In the genomic region with DNA sequence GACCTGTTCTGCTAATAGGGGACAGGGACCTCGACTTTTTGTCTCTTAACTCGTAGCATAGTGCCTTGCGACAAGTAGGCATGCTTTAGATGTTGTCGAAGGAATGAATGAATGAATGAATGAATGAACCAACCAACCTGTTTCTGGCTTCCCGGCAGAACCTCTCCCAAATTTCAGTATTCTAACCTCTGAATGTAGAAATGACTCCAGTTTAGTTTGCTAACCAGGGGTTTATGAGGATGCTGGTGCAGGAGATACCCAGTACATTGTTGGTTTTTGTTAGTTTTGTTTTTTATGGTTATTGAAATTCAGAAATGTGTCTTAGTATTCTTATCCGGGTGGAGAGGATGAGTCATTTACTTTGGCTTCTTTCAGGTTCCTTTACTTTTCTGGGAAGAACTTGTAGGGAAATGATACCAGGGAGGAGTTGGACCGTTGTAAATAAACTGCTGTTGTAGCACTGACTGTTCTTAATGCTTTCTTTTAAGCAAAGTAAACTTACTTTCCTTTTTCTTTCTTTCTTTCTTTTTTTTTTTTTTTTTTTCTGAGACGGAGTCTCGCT, we compare ENCODE assay signal across 8 cellular contexts. TPM values are rescaled to one million over a fixed set of nuclear protein-coding genes. Genes with fewer than 3 reads are reported as not detected.
DNase-seq lines count a peak whose midpoint lies in the region; ATAC-seq and TF ChIP-seq lines count a peak whose summit lies in the region.

No MANE protein-coding gene starts in this region.

- H2AFZ ChIP-seq in mammary epithelial cell (ENCODE audit: low read depth, low read length), result peak overlapping the region; percentile 91

- WGBS in mammary epithelial cell (ENCODE audit: low coverage, missing lambda C conversion rate), result 29% methylated on average over 7 of the region's 9 CpGs

- in situ Hi-C loops in mammary epithelial cell (cut with MboI; ENCODE audit: low sequenced_read_pairs in 2 of 2), result no loop called here

- no peak for DNase-seq in AG10803 (ENCODE audit: low read depth)
- DNase-seq in mammary epithelial cell, result peak; percentile 19
- DNase-seq in ecto neural progenitor cell (ENCODE audit: low spot score), result no peak
- DNase-seq in SKM-1 (lab: John Stamatoyannopoulos, UW; ENCODE audit: unreplicated experiment), result no peak
- no peak for DNase-seq in iPS-NIHi11 (ENCODE audit: low spot score)

- no TSS peak for BruUV-seq in mammary epithelial cell (replicated peaks; lab: Mats Ljungman, UMichigan)

- peak overlapping the region; percentile 93 for H3K4me3 ChIP-seq in AG10803 (ENCODE audit: low read length)
- H3K4me3 ChIP-seq in HUES48 (ENCODE audit: low read depth, low read length), result peak overlapping the region; percentile 80
- peak overlapping the region; percentile 67 to 84 (median 73) for H3K4me3 ChIP-seq in mammary epithelial cell (replicated peaks in 1 of 3; ENCODE audit: insufficient read depth in 1 of 3, low read depth in 2 of 3, low read length in 3 of 3)
- H3K4me3 ChIP-seq in mucosa of stomach (ENCODE audit: low read length), result peak overlapping the region; percentile 91

- CTCF ChIA-PET in mammary epithelial cell (lab: Charles Lee; ENCODE audit: low non-redundant PET), result no interaction called here

- peak overlapping the region; percentile 89 for H3K4me2 ChIP-seq in mammary epithelial cell (ENCODE audit: insufficient read depth, low read depth, low read length)

- peaks cover 22% of the 10 kb centered on the region for H3K79me2 ChIP-seq in mammary epithelial cell (ENCODE audit: insufficient read depth, low read length)

- no peak for TF ChIP-seq CTCF in AG10803 (conservative IDR thresholded peaks at IDR 0.05; ENCODE audit: low read length)
- no peak for TF ChIP-seq CTCF in mammary epithelial cell (conservative IDR thresholded peaks at IDR 0.05 in 1 of 2, IDR thresholded peaks at IDR 0.05 in 1 of 2; ENCODE audit: extremely low read depth in 1 of 2, insufficient read depth in 1 of 2, low read depth in 1 of 2, low read length in 2 of 2)

- no peaks in the 10 kb centered on the region for H4K20me1 ChIP-seq in mammary epithelial cell (ENCODE audit: insufficient read depth, low read length)

- dilution Hi-C loops in mammary epithelial cell (cut with HindIII; ENCODE audit: low sequenced_read_pairs), result no loop called here

- ATAC-seq in HG03432 (IDR thresholded peaks at IDR 0.05; ENCODE audit: unreplicated experiment), result no peak

- no peaks in the 10 kb centered on the region for H3K36me3 ChIP-seq in HUES48 (ENCODE audit: control insufficient read depth, insufficient read depth, low read length)
- H3K36me3 ChIP-seq in mammary epithelial cell (ENCODE audit: insufficient read depth, low read length), result no peaks in the 10 kb centered on the region
- no peaks in the 10 kb centered on the region for H3K36me3 ChIP-seq in mucosa of stomach (ENCODE audit: control insufficient read depth, insufficient read depth, low read length)

- intact Hi-C loops in mammary epithelial cell (cut with micrococcal nuclease), result loop anchor here (5.0 kb wide), 1 partner anchor 716 kb away; no protein-coding TSS in a partner anchor

- no peaks in the 10 kb centered on the region for H3K27me3 ChIP-seq in HUES48 (ENCODE audit: control insufficient read depth, insufficient read depth, low read length)
- no peaks in the 10 kb centered on the region for H3K27me3 ChIP-seq in mammary epithelial cell (ENCODE audit: insufficient read depth, low read length)
- no peaks in the 10 kb centered on the region for H3K27me3 ChIP-seq in mucosa of stomach (ENCODE audit: control insufficient read depth, insufficient read depth, low read length)

- H3K4me1 ChIP-seq in HUES48 (ENCODE audit: control insufficient read depth, insufficient read depth, low read length) (peaks cover 3% of the 10 kb centered on the region; the same call in 1 of the 2 replicates), mammary epithelial cell (ENCODE audit: insufficient read depth, low read length) (no peaks in the 10 kb centered on the region), mucosa of stomach (ENCODE audit: control insufficient read depth, insufficient read depth, low read length) (peaks cover 8% of the 10 kb centered on the region)

- H3K27ac ChIP-seq in HUES48 (ENCODE audit: low read depth, low read length) (no peak overlapping the region), mammary epithelial cell (ENCODE audit: insufficient read depth, low read depth, low read length) (peak overlapping the region; percentile 69)

- H3K9me3 ChIP-seq in HUES48 (ENCODE audit: control insufficient read depth, insufficient read depth, low read length) (no peaks in the 10 kb centered on the region), mammary epithelial cell (replicated peaks; ENCODE audit: insufficient read depth, low read length) (no peaks in the 10 kb centered on the region), mucosa of stomach (ENCODE audit: control insufficient read depth, low read length) (no peaks in the 10 kb centered on the region)

- H3K9ac ChIP-seq in HUES48 (ENCODE audit: low read depth, low read length), result peak overlapping the region; percentile 29; the same call in 1 of the 2 replicates
- peak overlapping the region; percentile 86 for H3K9ac ChIP-seq in mammary epithelial cell (ENCODE audit: insufficient read depth, low read length)
- H3K9ac ChIP-seq in mucosa of stomach (ENCODE audit: low read length), result peak overlapping the region; percentile 77

RNA-seq across cellular contexts. Expression of a gene that starts 29.6 kb away (rescaled TPM):
- total RNA-seq in mammary epithelial cell, result 1 to 10 TPM; 8.8 to 9.0 TPM
- polyA plus RNA-seq in mammary epithelial cell, result 5.9 TPM
- polyA minus RNA-seq in mammary epithelial cell, result 0.47 TPM

Comparison
In these comparisons a context has a peak if more than half of its experiments do, and no peak if none do; other contexts are left out.
1. H3K9ac ChIP-seq: peak in every context shown above with its lines; median percentile 86 in mammary epithelial cell; 77 in mucosa of stomach; 29 in HUES48.